Comparison of ENCODE assay signal across 9 cellular contexts in the genomic region with DNA sequence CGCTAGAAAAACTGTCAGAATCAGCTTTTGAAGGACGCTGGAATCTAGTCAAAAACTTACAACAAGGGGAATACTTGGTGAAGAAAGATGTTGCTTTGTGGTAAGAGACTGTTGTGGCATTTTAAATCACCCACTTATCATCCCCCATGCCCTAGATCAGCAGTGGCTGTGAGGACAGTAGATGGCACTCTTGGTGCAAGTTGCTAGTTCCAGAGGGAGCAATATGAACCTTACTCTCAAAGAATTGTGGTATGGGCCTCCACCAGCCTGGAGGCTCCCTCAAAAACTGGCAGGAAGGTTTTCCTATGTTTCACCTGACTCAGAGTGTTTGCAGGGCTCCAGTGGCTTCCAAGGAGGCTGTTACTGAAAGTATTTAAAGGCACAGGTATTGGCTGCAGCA. TPM values are rescaled to one million over a fixed set of nuclear protein-coding genes. Genes with fewer than 3 reads are reported as not detected.
DNase-seq lines count a peak whose midpoint lies in the region; ATAC-seq and TF ChIP-seq lines count a peak whose summit lies in the region.
"Had no signal": no experiment of that assay in that cellular context is flagged by ENCODE, and none has a peak within 500 bp of the region (broad histone marks: within the 10 kb centered on the region; RNA-seq: fewer than 3 reads in every experiment).

No MANE protein-coding gene starts in this region.

- peak; percentile 65 for ATAC-seq in HG02885 (IDR thresholded peaks at IDR 0.05; ENCODE audit: poor library complexity, unreplicated experiment)
- no peak for ATAC-seq in GM21390 (IDR thresholded peaks at IDR 0.05; ENCODE audit: unreplicated experiment)

- no peak overlapping the region for H3K27ac ChIP-seq in vagina
- no peak overlapping the region for H3K27ac ChIP-seq in sigmoid colon
- H3K27ac ChIP-seq: skin epidermis had no signal

- H3K4me1 ChIP-seq in vagina (no peaks in the 10 kb centered on the region), sigmoid colon (no peaks in the 10 kb centered on the region)

- no peak for TF ChIP-seq EP300 in sigmoid colon (IDR thresholded peaks at IDR 0.05)

- no peaks in the 10 kb centered on the region for H3K36me3 ChIP-seq in vagina
- H3K36me3 ChIP-seq in sigmoid colon: no peaks in the 10 kb centered on the region

- H3K27me3 ChIP-seq in vagina (no peaks in the 10 kb centered on the region), sigmoid colon (no peaks in the 10 kb centered on the region)

- peak; percentile 69 for DNase-seq in ELF-1 (ENCODE audit: low read depth, low spot score)
- peak; percentile 68 for DNase-seq in RPMI7951 (ENCODE audit: low read depth)
- DNase-seq in epidermal melanocyte (ENCODE audit: insufficient read length, low spot score): peak; percentile 22
- DNase-seq in mucosa of gallbladder (ENCODE audit: low spot score): peak; percentile 25
- no peak for DNase-seq in vagina (ENCODE audit: extremely low spot score in 2 of 2)
- no peak for DNase-seq in sigmoid colon

- H3K9me3 ChIP-seq in vagina (no peaks in the 10 kb centered on the region), sigmoid colon (no peaks in the 10 kb centered on the region)

- TF ChIP-seq POLR2A in vagina (IDR thresholded peaks at IDR 0.05): no peak
- no peak for TF ChIP-seq POLR2A in sigmoid colon (IDR thresholded peaks at IDR 0.05)

- intact Hi-C loops in vagina (cut with DNase I): no loop called here
- intact Hi-C loops in sigmoid colon (cut with DNase I): loop anchor here (1.0 to 5.0 kb wide), 4 partner anchors 39 to 167 kb away; a partner anchor contains a TSS

- H3K4me3 ChIP-seq in vagina (no peak overlapping the region), sigmoid colon (no peak overlapping the region)
- H3K4me3 ChIP-seq: skin epidermis had no signal

- WGBS in sigmoid colon, 2 donors: 46 to 57% methylated on average over 2 of the region's 2 CpGs

- TF ChIP-seq CTCF in vagina (IDR thresholded peaks at IDR 0.05): peak in 1 of 3 experiments; percentile 12
- TF ChIP-seq CTCF in sigmoid colon (IDR thresholded peaks at IDR 0.05): peak in 2 of 4 experiments; percentile 28 to 39

RNA-seq across cellular contexts. Expression of a gene that starts 37.7 kb away (rescaled TPM):
- 22.2 and 25.4 TPM in 2 replicates for total RNA-seq in RPMI7951 (2014; rRNA removed; shearing (Covaris generic))
- total RNA-seq in mucosa of gallbladder (23.2 TPM), vagina (6.9 TPM), sigmoid colon (10 to 100 TPM in 1 of 4 donors, 1 to 10 TPM in 3; 5.3 to 10.5 (median 7.7) TPM)
- 1 to 10 TPM in 2 of 3 donors, under 1 TPM in 1; 0.23 to 2.6 (median 1.2) TPM for polyA plus RNA-seq in sigmoid colon

Comparison
In these comparisons a context has a peak if more than half of its experiments do, and no peak if none do; other contexts are left out.
1. DNase-seq: peak in ELF-1 (single experiment), RPMI7951 (single experiment), epidermal melanocyte (single experiment) and mucosa of gallbladder (single experiment); none in vagina (0 of 2) and sigmoid colon (single experiment).